23 cellular contexts compared by ENCODE assay signal in genomic region chr2:196875414-196875813, GRCh38.
"Had no signal": no experiment of that assay in that cellular context is flagged by ENCODE, and none has a peak within 500 bp of the region (broad histone marks: within the 10 kb centered on the region; RNA-seq: fewer than 3 reads in every experiment).

No MANE protein-coding gene starts in this region.

- H3K27me3 Mint-ChIP-seq: central memory CD8-positive, alpha-beta T cell had no signal

- H3K4me3 Mint-ChIP-seq: activated naive CD4-positive, alpha-beta T cell treated with anti-CD3 and anti-CD28 coated beads for 36 hours; central memory CD8-positive, alpha-beta T cell; WTC11 had no signal

- FAIRE-seq: bronchial epithelial cell had no signal

- ATAC-seq: body of pancreas, PC-3, SK-N-SH treated with all-trans-retinoic acid at 6 μM for 48 hours, WTC11 had no signal

- DNase-seq: activated CD4-positive, alpha-beta T cell treated with anti-CD3 and anti-CD28 coated beads, Interleukin-2, amount 50 U/mL, for 48 hours; activated CD8-positive, alpha-beta memory T cell treated with anti-CD3 and anti-CD28 coated beads, Interleukin-2, amount 50 U/mL, for 48 hours; activated gamma-delta T cell; activated naive CD4-positive, alpha-beta T cell treated with anti-CD3 and anti-CD28 coated beads for 36 hours; activated T-cell treated with anti-CD3 and anti-CD28 coated beads, Interleukin-2, amount 50 U/mL, for 1 hour; amniotic stem cell; body of pancreas; IMR-90; KBM-7; NCI-H1048; NCI-H1694; NCI-H2029; NCI-H2107; NCI-H2171 treated with DMSO at 0.1 percent for 48 hours; NCI-H226; NCI-H526 treated with DMSO at 0.1 percent for 48 hours; PC-3; SHP77; SW 1271 had no signal

- H3K9me3 Mint-ChIP-seq: activated naive CD4-positive, alpha-beta T cell treated with anti-CD3 and anti-CD28 coated beads for 36 hours; central memory CD8-positive, alpha-beta T cell; WTC11 had no signal

- H3K4me1 Mint-ChIP-seq: central memory CD8-positive, alpha-beta T cell; WTC11 had no signal

- H3K27ac Mint-ChIP-seq: activated naive CD4-positive, alpha-beta T cell treated with anti-CD3 and anti-CD28 coated beads for 36 hours; WTC11 had no signal
